Comparison of ENCODE assay signal across 8 cellular contexts in the genomic region with DNA sequence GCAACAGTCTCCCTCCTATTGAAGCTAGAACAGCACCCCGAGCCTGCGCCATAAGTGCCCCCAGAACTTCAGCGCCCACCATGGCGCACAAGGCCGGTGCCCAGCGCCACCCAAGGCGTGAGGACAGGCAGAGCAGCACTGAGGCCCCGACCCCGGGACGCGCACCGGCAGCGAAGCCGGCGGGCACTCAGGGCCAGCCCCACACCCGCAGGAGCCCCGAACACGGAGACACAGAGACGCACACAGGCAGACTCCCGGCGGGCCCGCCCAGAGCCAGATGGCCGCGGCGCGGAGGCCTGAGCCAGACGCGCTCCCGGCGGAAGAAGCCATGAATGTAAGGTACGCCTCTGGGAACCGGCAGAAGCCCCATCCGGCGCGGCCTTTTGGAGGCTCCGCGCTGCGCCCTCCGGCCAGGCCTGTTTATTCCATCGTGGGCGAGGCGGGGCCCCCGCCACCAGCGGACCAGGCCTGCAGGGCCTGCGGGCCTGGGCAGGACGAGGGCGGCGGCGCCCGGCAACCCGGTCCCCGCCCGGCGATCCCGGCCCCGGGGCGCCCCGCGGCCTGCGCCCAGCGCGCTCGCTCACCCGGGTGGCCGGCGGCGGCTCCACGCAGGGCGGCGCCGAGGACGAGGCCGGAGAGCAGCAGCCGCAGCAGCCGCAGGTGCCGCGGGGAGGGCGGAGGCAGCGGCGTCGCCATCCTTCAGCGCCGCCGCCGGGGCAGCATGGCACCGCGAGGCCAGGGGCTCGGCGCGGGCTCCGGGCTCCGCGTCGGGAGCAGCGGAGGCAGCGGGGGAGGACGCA. TPM values are rescaled to one million over a fixed set of nuclear protein-coding genes. Genes with fewer than 3 reads are reported as not detected.
A peak's percentile ranks its signal among the peaks of the same experiment; 100 is the strongest.
DNase-seq lines count a peak whose midpoint lies in the region; ATAC-seq and TF ChIP-seq lines count a peak whose summit lies in the region.

No MANE protein-coding gene starts in this region.

- H3K27me3 ChIP-seq in MG63 = no peaks in the 10 kb centered on the region; the same call in 1 of the 2 replicates
- H3K27me3 ChIP-seq in right lobe of liver = peaks cover 3 to 23% of the 10 kb centered on the region in 2 donors

- 0% methylated on average over 11 of the region's 97 CpGs for WGBS in right lobe of liver (ENCODE audit: insufficient coverage, low coverage, low lambda C conversion rate, missing lambda C conversion rate)

- intact Hi-C loops in right lobe of liver (cut with DNase I) = no loop called here

- H3K4me1 ChIP-seq in right lobe of liver = peaks cover 0 to 9% (median 0%) of the 10 kb centered on the region in 4 donors

- no peak for TF ChIP-seq POLR2A in right lobe of liver (IDR thresholded peaks at IDR 0.05)

- peak; percentile 91 for DNase-seq in DMS 273 (lab: John Stamatoyannopoulos, UW; ENCODE audit: unreplicated experiment)
- peak; percentile 52 for DNase-seq in MG63
- no peak for DNase-seq in central memory CD8-positive, alpha-beta T cell (ENCODE audit: low spot score in 2 of 2)
- no peak for DNase-seq in right lobe of liver
- no peak for DNase-seq in type B pancreatic cell (ENCODE audit: extremely low spot score, unreplicated experiment)
- DNase-seq in OCI-M1 (lab: John Stamatoyannopoulos, UW) = no peak
- DNase-seq in germinal center (ENCODE audit: low spot score) = no peak

- H3K4me3 Mint-ChIP-seq in central memory CD8-positive, alpha-beta T cell = peak overlapping the region; percentile 75
- peak overlapping the region; percentile 84 for H3K4me3 Mint-ChIP-seq in type B pancreatic cell

- peaks cover 13% of the 10 kb centered on the region for H3K27me3 Mint-ChIP-seq in central memory CD8-positive, alpha-beta T cell
- H3K27me3 Mint-ChIP-seq in type B pancreatic cell = peaks cover 40% of the 10 kb centered on the region

- peak overlapping the region in 2 of 3 donors; percentile 13 to 51 for H3K27ac ChIP-seq in right lobe of liver

- H3K36me3 ChIP-seq in MG63 (peaks cover 7% of the 10 kb centered on the region), right lobe of liver (no peaks in the 10 kb centered on the region)

- no peak overlapping the region for H3K27ac Mint-ChIP-seq in central memory CD8-positive, alpha-beta T cell (ENCODE audit: low read depth)
- no peak overlapping the region for H3K27ac Mint-ChIP-seq in type B pancreatic cell

- peaks cover 20% of the 10 kb centered on the region for H3K4me1 Mint-ChIP-seq in central memory CD8-positive, alpha-beta T cell
- no peaks in the 10 kb centered on the region for H3K4me1 Mint-ChIP-seq in type B pancreatic cell (ENCODE audit: unreplicated experiment)

- peaks cover 13% of the 10 kb centered on the region for H3K36me3 Mint-ChIP-seq in central memory CD8-positive, alpha-beta T cell (ENCODE audit: insufficient read depth)
- H3K36me3 Mint-ChIP-seq in type B pancreatic cell = no peaks in the 10 kb centered on the region

- H3K4me3 ChIP-seq in MG63 (peak overlapping the region; percentile 72), right lobe of liver (peak overlapping the region; percentile 31 to 48 (median 35))

- H3K9me3 Mint-ChIP-seq in central memory CD8-positive, alpha-beta T cell = no peaks in the 10 kb centered on the region
- H3K9me3 Mint-ChIP-seq in type B pancreatic cell = no peaks in the 10 kb centered on the region

- H3K9me3 ChIP-seq in MG63 = no peaks in the 10 kb centered on the region
- no peaks in the 10 kb centered on the region for H3K9me3 ChIP-seq in right lobe of liver

- no peak for TF ChIP-seq CTCF in right lobe of liver (IDR thresholded peaks at IDR 0.05)
- no peak for TF ChIP-seq CTCF in type B pancreatic cell (conservative IDR thresholded peaks at IDR 0.05)

- ATAC-seq in central memory CD8-positive, alpha-beta T cell (replicated peaks; ENCODE audit: extremely low read depth, poor library complexity, severe bottlenecking) = no peak
- ATAC-seq in right lobe of liver (no peak), GM21717 (IDR thresholded peaks at IDR 0.05; ENCODE audit: unreplicated experiment) (no peak)

RNA-seq across cellular contexts. Expression of gene NPDC1, which starts 0.5 kb away (rescaled TPM):
- 86.9 and 253 TPM in 2 replicates for total RNA-seq in MG63 (2014; rRNA removed; shearing (Covaris generic); ENCODE audit: low replicate concordance)
- 10 to 100 TPM in 5 of 6 experiments, 1 to 10 TPM in 1; 9.3 to 14.9 (median 12.2) TPM for total RNA-seq in right lobe of liver
- 68.0 and 70.3 TPM in 2 replicates for total RNA-seq in type B pancreatic cell (ENCODE audit: low replicate concordance)

RNA-seq across cellular contexts. Expression of gene ENTPD2, which starts 8.4 kb away (rescaled TPM):
- not detected in 2 replicates for total RNA-seq in MG63 (2014; rRNA removed; shearing (Covaris generic); ENCODE audit: low replicate concordance)
- 1 to 10 TPM in 2 of 6 experiments, under 1 TPM in 4; 0.50 to 2.1 (median 0.80) TPM for total RNA-seq in right lobe of liver
- total RNA-seq in type B pancreatic cell (ENCODE audit: low replicate concordance) = 3.3 and 6.4 TPM in 2 replicates

RNA-seq across cellular contexts. Expression of gene FUT7, which starts 13.6 kb away (rescaled TPM):
- not detected in 2 replicates for total RNA-seq in MG63 (2014; rRNA removed; shearing (Covaris generic); ENCODE audit: low replicate concordance)
- total RNA-seq in right lobe of liver (under 1 TPM in 2 of 6 experiments, not detected in 4; 0.12 to 0.13 TPM), type B pancreatic cell (ENCODE audit: low replicate concordance) (not detected in 2 replicates)

RNA-seq across cellular contexts. Expression of gene ABCA2, which starts 17.5 kb away (rescaled TPM):
- total RNA-seq in MG63 (2014; rRNA removed; shearing (Covaris generic); ENCODE audit: low replicate concordance) = 10.9 and 11.7 TPM in 2 replicates
- total RNA-seq in right lobe of liver = 10 to 100 TPM; 23.7 to 49.2 (median 34.2) TPM
- 44.7 and 47.7 TPM in 2 replicates for total RNA-seq in type B pancreatic cell (ENCODE audit: low replicate concordance)

RNA-seq across cellular contexts. Expression of gene SAPCD2, which starts 24.9 kb away (rescaled TPM):
- total RNA-seq in MG63 (2014; rRNA removed; shearing (Covaris generic); ENCODE audit: low replicate concordance) = 20.8 and 32.5 TPM in 2 replicates
- total RNA-seq in right lobe of liver = under 1 TPM in 5 of 6 experiments, not detected in 1; 0.05 to 0.43 (median 0.22) TPM
- total RNA-seq in type B pancreatic cell (ENCODE audit: low replicate concordance) = 19.1 and 21.9 TPM in 2 replicates

Comparison
In these comparisons a context has a peak if more than half of its experiments do, and no peak if none do; other contexts are left out.
1. DNase-seq: peak in DMS 273 (single experiment) and MG63 (single experiment); none in central memory CD8-positive, alpha-beta T cell (0 of 2), right lobe of liver (0 of 3), type B pancreatic cell (single experiment), OCI-M1 (single experiment) and germinal center (single experiment).